Comparison of ENCODE assay signal across 8 cellular contexts in genomic region chr6:33453361-33454008, GRCh38. TPM values are rescaled to one million over a fixed set of nuclear protein-coding genes. Genes with fewer than 3 reads are reported as not detected.
DNase-seq lines count a peak whose midpoint lies in the region; ATAC-seq and TF ChIP-seq lines count a peak whose summit lies in the region.

No MANE protein-coding gene starts in this region.

- no peaks in the 10 kb centered on the region for H3K4me1 ChIP-seq in colonic mucosa

- H3K9me3 ChIP-seq in CD4-positive, alpha-beta T cell (ENCODE audit: control insufficient read depth, low read length), result no peaks in the 10 kb centered on the region
- no peaks in the 10 kb centered on the region for H3K9me3 ChIP-seq in MG63
- no peaks in the 10 kb centered on the region for H3K9me3 ChIP-seq in colonic mucosa

- peaks cover 41% of the 10 kb centered on the region for H3K4me1 Mint-ChIP-seq in CD4-positive, alpha-beta T cell (ENCODE audit: low read depth)
- H3K4me1 Mint-ChIP-seq in natural killer cell, result peaks cover 28 to 50% of the 10 kb centered on the region in 2 donors

- no peak for DNase-seq in CD4-positive, alpha-beta T cell
- no peak for DNase-seq in MG63
- no peak for DNase-seq in colonic mucosa
- DNase-seq in natural killer cell, result no peak
- DNase-seq in NCI-H774 (lab: John Stamatoyannopoulos, UW), result no peak

- peak overlapping the region; percentile 79 to 88 for H3K9ac ChIP-seq in colonic mucosa (ENCODE audit: low read depth in 2 of 2, low read length in 2 of 2)

- H3K36me3 ChIP-seq in MG63 (no peaks in the 10 kb centered on the region; the same call in 1 of the 2 replicates), colonic mucosa (no peaks in the 10 kb centered on the region)

- H3K9me3 Mint-ChIP-seq in CD4-positive, alpha-beta T cell, result no peaks in the 10 kb centered on the region
- no peaks in the 10 kb centered on the region for H3K9me3 Mint-ChIP-seq in natural killer cell

- H3K27me3 Mint-ChIP-seq in CD4-positive, alpha-beta T cell, result no peaks in the 10 kb centered on the region
- no peaks in the 10 kb centered on the region for H3K27me3 Mint-ChIP-seq in natural killer cell (ENCODE audit: low read depth in 2 of 2)

- POLR2A ChIA-PET in CD4-positive, alpha-beta T cell (lab: Charles Lee), result interaction anchor here (0.5 to 2.2 kb wide), 18 partner anchors 14 to 482 kb away, joined by 3 to 45 read pairs (median 6); partner anchors contain the start of genes BAK1, CUTA, ITPR3 and PHF1

- no peak for ATAC-seq in CD4-positive, alpha-beta T cell (ENCODE audit: poor library complexity)
- ATAC-seq in natural killer cell (no peak), HG02973 (IDR thresholded peaks at IDR 0.05; ENCODE audit: unreplicated experiment) (no peak), GM19455 (IDR thresholded peaks at IDR 0.05; ENCODE audit: unreplicated experiment) (no peak), HG03175 (IDR thresholded peaks at IDR 0.05; ENCODE audit: unreplicated experiment) (no peak)

- peak overlapping the region; percentile 74 for H3K4me3 ChIP-seq in MG63
- H3K4me3 ChIP-seq in colonic mucosa, result peak overlapping the region; percentile 93

- H3K27ac Mint-ChIP-seq in CD4-positive, alpha-beta T cell, result peak overlapping the region; percentile 87
- peak overlapping the region; percentile 89 to 98 for H3K27ac Mint-ChIP-seq in natural killer cell

- CTCF ChIA-PET in CD4-positive, alpha-beta T cell (lab: Charles Lee), result interaction anchor here (0.9 to 2.0 kb wide), 2 partner anchors 62 to 154 kb away, joined by 3 to 11 read pairs; partner anchors contain the start of gene KIFC1

- intact Hi-C loops in CD4-positive, alpha-beta T cell (cut with DNase I, micrococcal nuclease), result loop anchor here (1.0 to 10.0 kb wide), 11 partner anchors 25 to 259 kb away; partner anchors contain the start of genes KIFC1 (in 2 of the 2), BAK1 (in 1 of the 2), CUTA (in 1 of the 2) and UQCC2 (in 1 of the 2)
- intact Hi-C loops in colonic mucosa (cut with DNase I) (no loop called here), natural killer cell (cut with micrococcal nuclease) (loop anchor here (1.0 to 10.0 kb wide), 4 partner anchors 25 to 121 kb away; partner anchors contain the start of genes CUTA and KIFC1)

- no peaks in the 10 kb centered on the region for H3K27me3 ChIP-seq in CD4-positive, alpha-beta T cell (ENCODE audit: control insufficient read depth, insufficient read depth, low read length)
- H3K27me3 ChIP-seq in MG63, result no peaks in the 10 kb centered on the region
- H3K27me3 ChIP-seq in colonic mucosa, result no peaks in the 10 kb centered on the region

- H3K4me3 Mint-ChIP-seq in CD4-positive, alpha-beta T cell, result peak overlapping the region; percentile 92
- H3K4me3 Mint-ChIP-seq in natural killer cell, result peak overlapping the region; percentile 97

- peaks cover 48% of the 10 kb centered on the region for H3K36me3 Mint-ChIP-seq in CD4-positive, alpha-beta T cell (ENCODE audit: low read depth)
- no peaks in the 10 kb centered on the region for H3K36me3 Mint-ChIP-seq in natural killer cell

- peak overlapping the region; percentile 60 for H3K27ac ChIP-seq in CD4-positive, alpha-beta T cell (ENCODE audit: low read depth, low read length)
- peak overlapping the region; percentile 80 for H3K27ac ChIP-seq in colonic mucosa

- no peak for TF ChIP-seq CTCF in CD4-positive, alpha-beta T cell (IDR thresholded peaks at IDR 0.05)
- TF ChIP-seq CTCF in colonic mucosa (IDR thresholded peaks at IDR 0.05) (no peak), natural killer cell (IDR thresholded peaks at IDR 0.05) (no peak)

RNA-seq across cellular contexts. Expression of gene ZBTB9, which starts 0.9 kb away (rescaled TPM):
- 1 to 10 TPM; 5.5 to 5.7 TPM for total RNA-seq in CD4-positive, alpha-beta T cell
- total RNA-seq in MG63 (2014; rRNA removed; shearing (Covaris generic); ENCODE audit: low replicate concordance), result 5.6 and 6.9 TPM in 2 replicates
- total RNA-seq in colonic mucosa (1 to 10 TPM; 4.8 to 8.1 TPM), natural killer cell (1 to 10 TPM; 3.8 to 5.1 (median 3.9) TPM)

RNA-seq across cellular contexts. Expression of gene SYNGAP1, which starts 33.6 kb away (rescaled TPM):
- 10 to 100 TPM; 62.4 to 63.8 TPM for total RNA-seq in CD4-positive, alpha-beta T cell
- total RNA-seq in MG63 (2014; rRNA removed; shearing (Covaris generic); ENCODE audit: low replicate concordance), result 0.92 and 0.96 TPM in 2 replicates
- total RNA-seq in colonic mucosa (10 to 100 TPM in 1 of 2 donors, 1 to 10 TPM in 1; 5.3 to 10.4 TPM), natural killer cell (10 to 100 TPM; 43.5 to 61.6 (median 55.8) TPM)

RNA-seq across cellular contexts. Expression of gene CUTA, which starts 35.6 kb away (rescaled TPM):
- total RNA-seq in CD4-positive, alpha-beta T cell, result 100 to 1,000 TPM; 176 to 185 TPM
- total RNA-seq in MG63 (2014; rRNA removed; shearing (Covaris generic); ENCODE audit: low replicate concordance), result 158 and 230 TPM in 2 replicates
- total RNA-seq in colonic mucosa, result 100 to 1,000 TPM; 145 to 172 TPM
- 100 to 1,000 TPM; 166 to 186 (median 184) TPM for total RNA-seq in natural killer cell

RNA-seq across cellular contexts. Expression of gene PHF1, which starts 42.7 kb away (rescaled TPM):
- 100 to 1,000 TPM; 545 to 557 TPM for total RNA-seq in CD4-positive, alpha-beta T cell
- total RNA-seq in MG63 (2014; rRNA removed; shearing (Covaris generic); ENCODE audit: low replicate concordance), result 11.6 and 12.6 TPM in 2 replicates
- 10 to 100 TPM; 21.9 to 39.5 TPM for total RNA-seq in colonic mucosa
- total RNA-seq in natural killer cell, result 100 to 1,000 TPM; 262 to 392 (median 322) TPM
